In genomic region chr19:3275068-3275582, GRCh38 we compare ENCODE assay signal across 8 cellular contexts. TPM values are rescaled to one million over a fixed set of nuclear protein-coding genes. Genes with fewer than 3 reads are reported as not detected.
DNase-seq lines count a peak whose midpoint lies in the region; ATAC-seq and TF ChIP-seq lines count a peak whose summit lies in the region.

No MANE protein-coding gene starts in this region.

- H3K27me3 ChIP-seq in endodermal cell (ENCODE audit: control insufficient read depth, insufficient read depth, low read length, poor library complexity, severe bottlenecking) = peaks cover 5% of the 10 kb centered on the region
- peaks cover 0 to 75% (median 31%) of the 10 kb centered on the region in 3 donors for H3K27me3 ChIP-seq in psoas muscle (ENCODE audit: insufficient read depth in 3 of 3, low read length in 2 of 3)

- TF ChIP-seq CTCF in VCaP (conservative IDR thresholded peaks at IDR 0.05) (peak; percentile 64), endodermal cell (conservative IDR thresholded peaks at IDR 0.05) (no peak), psoas muscle (IDR thresholded peaks at IDR 0.05) (no peak)

- no peaks in the 10 kb centered on the region for H3K4me1 ChIP-seq in endodermal cell (ENCODE audit: control insufficient read depth, insufficient read depth, low read length)
- no peaks in the 10 kb centered on the region for H3K4me1 ChIP-seq in psoas muscle

- 9 to 10% methylated on average over 6 to 16 of the region's 16 CpGs for WGBS in endodermal cell (ENCODE audit: insufficient coverage in 1 of 2, insufficient read length in 1 of 2), 2 experiments
- WGBS in psoas muscle, 3 donors = 2 to 5% (median 2%) methylated on average over 16 of the region's 16 CpGs

- intact Hi-C loops in psoas muscle (cut with DNase I) = no loop called here

- no peak for ATAC-seq in psoas muscle
- ATAC-seq in GM21717 (IDR thresholded peaks at IDR 0.05; ENCODE audit: unreplicated experiment) = no peak
- no peak for ATAC-seq in HG02763 (IDR thresholded peaks at IDR 0.05; ENCODE audit: unreplicated experiment)

- H3K4me1 Mint-ChIP-seq in IgD-negative memory B cell = peaks cover 0 to 5% (median 4%) of the 10 kb centered on the region in 3 donors
- H3K4me1 Mint-ChIP-seq in endodermal cell = no peaks in the 10 kb centered on the region

- no peaks in the 10 kb centered on the region for H3K36me3 Mint-ChIP-seq in IgD-negative memory B cell
- no peaks in the 10 kb centered on the region for H3K36me3 Mint-ChIP-seq in endodermal cell (ENCODE audit: low read depth)

- DNase-seq in Daoy (ENCODE audit: low read depth) (peak; percentile 41), endodermal cell (no peak), psoas muscle (no peak), pons (ENCODE audit: low spot score) (no peak)

- H3K36me3 ChIP-seq in endodermal cell (ENCODE audit: control insufficient read depth, insufficient read depth, low read length) (no peaks in the 10 kb centered on the region), psoas muscle (ENCODE audit: insufficient read depth in 1 of 2, low read depth in 1 of 2) (no peaks in the 10 kb centered on the region)

- H3K27ac Mint-ChIP-seq in IgD-negative memory B cell (no peak overlapping the region), endodermal cell (no peak overlapping the region)

- H3K9me3 ChIP-seq in endodermal cell (ENCODE audit: control insufficient read depth, low read length) (no peaks in the 10 kb centered on the region), psoas muscle (no peaks in the 10 kb centered on the region)

- H3K9me3 Mint-ChIP-seq in IgD-negative memory B cell (peaks cover 0 to 5% (median 0%) of the 10 kb centered on the region in 3 donors), endodermal cell (peaks cover 6% of the 10 kb centered on the region)

- H3K9ac ChIP-seq in endodermal cell (ENCODE audit: extremely low read depth, low read length, poor library complexity, severe bottlenecking) = no peak overlapping the region

- H3K27ac ChIP-seq in VCaP (peak overlapping the region; percentile 47), endodermal cell (ENCODE audit: low read depth, low read length) (no peak overlapping the region), psoas muscle (no peak overlapping the region)

- peaks cover 30% of the 10 kb centered on the region for H3K27me3 Mint-ChIP-seq in IgD-negative memory B cell
- H3K27me3 Mint-ChIP-seq in endodermal cell (ENCODE audit: insufficient read depth) = peaks cover 45% of the 10 kb centered on the region

- H3K4me3 Mint-ChIP-seq in IgD-negative memory B cell = peak overlapping the region in 3 of 4 donors; percentile 73 to 87 (median 81)
- H3K4me3 Mint-ChIP-seq in endodermal cell = peak overlapping the region; percentile 57

- H3K4me3 ChIP-seq in endodermal cell (ENCODE audit: low read length) (peak overlapping the region; percentile 76), psoas muscle (peak overlapping the region; percentile 43)

RNA-seq across cellular contexts. Expression of gene CELF5, which starts 50.7 kb away (rescaled TPM):
- 0.06 TPM in 1 of 2 replicates, not detected in the other for total RNA-seq in Daoy (2014; rRNA removed; shearing (Covaris generic))
- polyA plus RNA-seq in IgD-negative memory B cell (not detected), psoas muscle (under 1 TPM in 1 of 3 donors, not detected in 2; 0.06 TPM)
- total RNA-seq in endodermal cell (1 to 10 TPM; 2.6 to 3.5 TPM), psoas muscle (not detected)
- 9.2 TPM for polyA plus RNA-seq in endodermal cell (2013, experiment 1 of 2)
- polyA plus RNA-seq in endodermal cell (2013, experiment 2 of 2) = 7.4 TPM
